ENCODE assay signal across 26 cellular contexts in genomic region chr12:51937941-51938340, GRCh38. TPM values are rescaled to one million over a fixed set of nuclear protein-coding genes. Genes with fewer than 3 reads are reported as not detected.
DNase-seq lines count a peak whose midpoint lies in the region; ATAC-seq, FAIRE-seq and TF ChIP-seq lines count a peak whose summit lies in the region.
"Had no signal": no experiment of that assay in that cellular context is flagged by ENCODE, and none has a peak within 500 bp of the region (broad histone marks: within the 10 kb centered on the region; RNA-seq: fewer than 3 reads in every experiment).

No MANE protein-coding gene starts in this region.

- H3K79me2 ChIP-seq in K562 (ENCODE audit: control insufficient read depth, insufficient read depth, low read length), result no peaks in the 10 kb centered on the region
- no peaks in the 10 kb centered on the region for H3K79me2 ChIP-seq in parathyroid adenoma
- H3K79me2 ChIP-seq in mammary epithelial cell (ENCODE audit: insufficient read depth, low read length), result no peaks in the 10 kb centered on the region
- no peaks in the 10 kb centered on the region for H3K79me2 ChIP-seq in mesendoderm (ENCODE audit: control insufficient read depth, insufficient read depth, low read length)

- H4K20me1 ChIP-seq in IMR-90 (ENCODE audit: insufficient read depth, low read length), result no peaks in the 10 kb centered on the region
- no peaks in the 10 kb centered on the region for H4K20me1 ChIP-seq in K562 (replicated peaks; ENCODE audit: control insufficient read depth, insufficient read depth, low read length)
- H4K20me1 ChIP-seq in mammary epithelial cell (ENCODE audit: insufficient read depth, low read length), result no peaks in the 10 kb centered on the region

- peaks cover 8% of the 10 kb centered on the region; the same call in 1 of the 2 replicates for H3K4me1 ChIP-seq in IMR-90 (ENCODE audit: control insufficient read depth, insufficient read depth, low read length)
- H3K4me1 ChIP-seq in K562 (replicated peaks in 1 of 2; ENCODE audit: control insufficient read depth in 2 of 2, insufficient read depth in 2 of 2, low read length in 2 of 2), result peaks cover 0 to 4% of the 10 kb centered on the region in 2 experiments; a peak in 2 of 5 replicates
- H3K4me1 ChIP-seq in parathyroid adenoma, result peaks cover 31% of the 10 kb centered on the region
- H3K4me1 ChIP-seq in mammary epithelial cell (ENCODE audit: insufficient read depth, low read length), result peaks cover 24% of the 10 kb centered on the region
- H3K4me1 ChIP-seq in mesendoderm (ENCODE audit: control insufficient read depth, low read depth, low read length), result peaks cover 2% of the 10 kb centered on the region
- H3K4me1 ChIP-seq: A549 had no signal

- no peak overlapping the region for H2AK9ac ChIP-seq in IMR-90 (replicated peaks; ENCODE audit: low read depth, low read length, poor library complexity)

- no peaks in the 10 kb centered on the region for H3K36me3 ChIP-seq in IMR-90 (ENCODE audit: control insufficient read depth, insufficient read depth, low read length)
- no peaks in the 10 kb centered on the region for H3K36me3 ChIP-seq in K562 (ENCODE audit: control insufficient read depth, insufficient read depth, low read length)
- no peaks in the 10 kb centered on the region for H3K36me3 ChIP-seq in parathyroid adenoma (ENCODE audit: control insufficient read depth, insufficient read depth, low read length)
- H3K36me3 ChIP-seq in mammary epithelial cell (ENCODE audit: insufficient read depth, low read length), result no peaks in the 10 kb centered on the region
- H3K36me3 ChIP-seq in mesendoderm (ENCODE audit: control insufficient read depth, insufficient read depth, low read length), result no peaks in the 10 kb centered on the region

- intact Hi-C loops in IMR-90 (cut with micrococcal nuclease), result no loop called here
- intact Hi-C loops in K562 (cut with micrococcal nuclease), result no loop called here
- intact Hi-C loops in mammary epithelial cell (cut with micrococcal nuclease), result no loop called here

- H3K9me3 ChIP-seq in IMR-90 (ENCODE audit: control insufficient read depth, insufficient read depth, low read length), result no peaks in the 10 kb centered on the region
- no peaks in the 10 kb centered on the region for H3K9me3 ChIP-seq in K562 (replicated peaks; ENCODE audit: control insufficient read depth, insufficient read depth, low read depth, low read length)
- H3K9me3 ChIP-seq in parathyroid adenoma (ENCODE audit: control insufficient read depth, low read length), result no peaks in the 10 kb centered on the region
- no peaks in the 10 kb centered on the region for H3K9me3 ChIP-seq in mammary epithelial cell (replicated peaks; ENCODE audit: insufficient read depth, low read length)
- H3K9me3 ChIP-seq: A549 had no signal

- POLR2A ChIA-PET in IMR-90 (lab: Charles Lee; ENCODE audit: unreplicated experiment) (no interaction called here), K562 (lab: Yijun Ruan, JAX) (interaction anchor here (1.2 kb wide), 1 partner anchor 23 kb away, joined by 4 read pairs; no protein-coding TSS in a partner anchor)

- no peak overlapping the region for H4K91ac ChIP-seq in IMR-90 (ENCODE audit: insufficient read depth, low read depth, low read length)

- TF ChIP-seq RAD21 in IMR-90 (IDR thresholded peaks at IDR 0.05; ENCODE audit: low read length) (no peak), K562 (CRISPR knock-in tag; conservative IDR thresholded peaks at IDR 0.05 in 1 of 2, IDR thresholded peaks at IDR 0.05 in 1 of 2) (no peak)

- no peak overlapping the region for H4K5ac ChIP-seq in IMR-90 (ENCODE audit: low read depth, low read length)
- H4K5ac ChIP-seq in mesendoderm (ENCODE audit: low read length), result no peak overlapping the region

- no peak overlapping the region for H3K4me2 ChIP-seq in IMR-90 (ENCODE audit: low read depth, low read length)
- no peak overlapping the region for H3K4me2 ChIP-seq in K562 (ENCODE audit: insufficient read depth, low read length)
- H3K4me2 ChIP-seq in parathyroid adenoma (ENCODE audit: low read length), result no peak overlapping the region
- H3K4me2 ChIP-seq in mammary epithelial cell (ENCODE audit: insufficient read depth, low read depth, low read length), result no peak overlapping the region
- no peak overlapping the region for H3K4me2 ChIP-seq in mesendoderm (ENCODE audit: low read length)
- H3K4me2 ChIP-seq: A549 had no signal

- H2BK15ac ChIP-seq in IMR-90 (ENCODE audit: low read depth, low read length), result no peak overlapping the region
- H2BK15ac ChIP-seq in mesendoderm (replicated peaks; ENCODE audit: low read depth), result no peak overlapping the region

- H2BK20ac ChIP-seq in IMR-90 (ENCODE audit: low read depth, low read length), result no peak overlapping the region

- H3K4ac ChIP-seq in IMR-90 (ENCODE audit: low read depth, low read length) (no peak overlapping the region), mesendoderm (ENCODE audit: low read depth, low read length) (no peak overlapping the region)

- no peak overlapping the region for H3K56ac ChIP-seq in IMR-90 (ENCODE audit: extremely low read depth, insufficient read depth, low read length)
- H3K56ac ChIP-seq in mesendoderm (ENCODE audit: low read length), result no peak overlapping the region

- no peak overlapping the region for H4K8ac ChIP-seq in IMR-90 (ENCODE audit: low read depth in 2 of 2, low read length in 2 of 2)
- no peak overlapping the region for H4K8ac ChIP-seq in mesendoderm (ENCODE audit: low read depth, low read length)

- no peak overlapping the region for H2BK5ac ChIP-seq in IMR-90 (ENCODE audit: low read depth, low read length, poor library complexity, severe bottlenecking)
- H2BK5ac ChIP-seq in mesendoderm (ENCODE audit: low read length), result no peak overlapping the region

- peak; percentile 53 for DNase-seq in NCI-H82 (lab: John Stamatoyannopoulos, UW)
- no peak for DNase-seq in NCI-H82 treated with DMSO at 0.1 percent for 48 hours (lab: John Stamatoyannopoulos, UW; ENCODE audit: unreplicated experiment)
- no peak for DNase-seq in IMR-90
- no peak for DNase-seq in K562 (ENCODE audit: extremely low read depth in 1 of 4, low spot score in 3 of 4)
- DNase-seq in mammary epithelial cell, result no peak
- no peak for DNase-seq in mesendoderm
- DNase-seq: CD4-positive, CD25-positive, alpha-beta regulatory T cell; DMS79 treated with DMSO at 0.1 percent for 48 hours; GM23248; H9; HFFc6; MV-4-11; NCI-H1105 treated with DMSO at 0.1 percent for 48 hours; NCI-H2081 treated with DMSO at 0.1 percent for 48 hours; NCI-H345; NCI-H526 treated with DMSO at 0.1 percent for 48 hours; NK-92 treated with Interleukin-12 subunit alpha and Interleukin-12 subunit beta, amount 100 ng/mL, for 24 hours; SIG-M5; T-cell had no signal

- H3K18ac ChIP-seq in IMR-90 (ENCODE audit: low read depth, low read length), result no peak overlapping the region
- H3K18ac ChIP-seq in mesendoderm (ENCODE audit: low read length), result no peak overlapping the region

- H3K9me1 ChIP-seq in IMR-90 (ENCODE audit: insufficient read depth, low read length) (peaks cover 14% of the 10 kb centered on the region), K562 (ENCODE audit: control insufficient read depth, insufficient read depth, low read length) (no peaks in the 10 kb centered on the region)

- ATAC-seq in IMR-90 (ENCODE audit: low read depth), result no peak
- no peak for ATAC-seq in K562
- ATAC-seq in GM18858 (IDR thresholded peaks at IDR 0.05; ENCODE audit: unreplicated experiment), result no peak
- ATAC-seq: A549, Panc1, T-cell had no signal

- 0 out of 2 replicates have a peak, but pooled peaks cover 2% of the 10 kb centered on the region for H3K27me3 ChIP-seq in IMR-90 (ENCODE audit: control insufficient read depth, insufficient read depth, low read length)
- H3K27me3 ChIP-seq in K562 (ENCODE audit: control insufficient read depth in 2 of 2, insufficient read depth in 2 of 2, low read length in 2 of 2), result peaks cover 9 to 34% of the 10 kb centered on the region in 2 experiments; a peak in 3 of 5 replicates
- H3K27me3 ChIP-seq in parathyroid adenoma (ENCODE audit: control insufficient read depth, insufficient read depth, low read length), result no peaks in the 10 kb centered on the region
- no peaks in the 10 kb centered on the region for H3K27me3 ChIP-seq in mammary epithelial cell (ENCODE audit: insufficient read depth, low read length)
- H3K27me3 ChIP-seq in mesendoderm (ENCODE audit: insufficient read depth, low read length, poor library complexity), result no peaks in the 10 kb centered on the region

- H3K4me3 ChIP-seq in IMR-90 (ENCODE audit: insufficient read depth, low read depth, low read length) (no peak overlapping the region), K562 (no peak overlapping the region), parathyroid adenoma (ENCODE audit: low read depth, low read length) (no peak overlapping the region), mammary epithelial cell (replicated peaks in 1 of 3; ENCODE audit: insufficient read depth in 1 of 3, low read depth in 2 of 3, low read length in 3 of 3) (no peak overlapping the region), mesendoderm (ENCODE audit: low read length) (no peak overlapping the region)
- H3K4me3 ChIP-seq: A549, GM23248 had no signal

- H3K23ac ChIP-seq in IMR-90 (ENCODE audit: low read depth, low read length) (0 out of 2 replicates have a peak overlapping the region, but pooled peaks have one; percentile 75), mesendoderm (ENCODE audit: low read length) (no peak overlapping the region)

- H2AFZ ChIP-seq in IMR-90 (replicated peaks; ENCODE audit: low read length, poor library complexity) (no peak overlapping the region), K562 (ENCODE audit: low read depth, low read length) (no peak overlapping the region), parathyroid adenoma (peak overlapping the region; percentile 5), mammary epithelial cell (ENCODE audit: low read depth, low read length) (no peak overlapping the region)
- H2AFZ ChIP-seq: GM23248 had no signal

- CTCF ChIA-PET in IMR-90 (lab: Yijun Ruan, JAX), result no interaction called here
- CTCF ChIA-PET in K562 (lab: Yijun Ruan, JAX; ENCODE audit: low intra/inter-chr PET ratio), result interaction anchor here (0.6 kb wide), 1 partner anchor 15 kb away, joined by 3 read pairs; no protein-coding TSS in a partner anchor
- CTCF ChIA-PET in mammary epithelial cell (lab: Charles Lee; ENCODE audit: low non-redundant PET), result interaction anchor here (0.6 kb wide), 1 partner anchor 546 kb away, joined by 3 read pairs; no protein-coding TSS in a partner anchor

- H2BK120ac ChIP-seq in IMR-90 (ENCODE audit: low read depth, low read length) (no peak overlapping the region), mesendoderm (ENCODE audit: low read depth, low read length) (no peak overlapping the region)

- in situ Hi-C loops in IMR-90 (cut with MboI; ENCODE audit: low sequenced_read_pairs), result no loop called here
- in situ Hi-C loops in K562 (cut with MboI), result no loop called here
- in situ Hi-C loops in mammary epithelial cell (cut with MboI; ENCODE audit: low sequenced_read_pairs in 2 of 2), result no loop called here

- H2AK5ac ChIP-seq in IMR-90 (ENCODE audit: low read depth, low read length), result no peak overlapping the region
- no peak overlapping the region for H2AK5ac ChIP-seq in mesendoderm (ENCODE audit: low read length)

- TF ChIP-seq CTCF in IMR-90 (conservative IDR thresholded peaks at IDR 0.05; ENCODE audit: low read depth, low read length), result no peak
- TF ChIP-seq CTCF in K562 (IDR thresholded peaks at IDR 0.05 in 2 of 3, conservative IDR thresholded peaks at IDR 0.05 in 1 of 3; ENCODE audit: insufficient read depth in 2 of 3, low read depth in 1 of 3, low read length in 3 of 3), result no peak
- TF ChIP-seq CTCF in parathyroid adenoma (IDR thresholded peaks at IDR 0.05), result no peak
- TF ChIP-seq CTCF in mammary epithelial cell (conservative IDR thresholded peaks at IDR 0.05 in 1 of 2, IDR thresholded peaks at IDR 0.05 in 1 of 2; ENCODE audit: extremely low read depth in 1 of 2, insufficient read depth in 1 of 2, low read depth in 1 of 2, low read length in 2 of 2), result no peak

- H3K27ac ChIP-seq in IMR-90 (ENCODE audit: insufficient read depth, low read length), result no peak overlapping the region
- H3K27ac ChIP-seq in K562 (ENCODE audit: extremely low read depth, low read depth, low read length), result no peak overlapping the region
- H3K27ac ChIP-seq in parathyroid adenoma, result no peak overlapping the region
- no peak overlapping the region for H3K27ac ChIP-seq in mammary epithelial cell (ENCODE audit: insufficient read depth, low read depth, low read length)
- no peak overlapping the region for H3K27ac ChIP-seq in mesendoderm (ENCODE audit: low read depth, low read length)
- H3K27ac ChIP-seq: A549, GM23248 had no signal

- FAIRE-seq in K562 (lab: Jason Lieb, UNC), result no peak
- FAIRE-seq: A549, GM12891 had no signal

- no peak overlapping the region for H3K14ac ChIP-seq in IMR-90 (replicated peaks; ENCODE audit: low read depth, low read length)

- BruUV-seq in IMR-90 (replicated peaks; lab: Mats Ljungman, UMichigan) (no TSS peak), K562 (replicated peaks; lab: Mats Ljungman, UMichigan) (no TSS peak), mammary epithelial cell (replicated peaks; lab: Mats Ljungman, UMichigan) (no TSS peak)

- no peaks in the 10 kb centered on the region for H3K79me1 ChIP-seq in IMR-90 (ENCODE audit: low read depth in 1 of 2, low read length in 2 of 2)
- no peaks in the 10 kb centered on the region for H3K79me1 ChIP-seq in mesendoderm (ENCODE audit: low read length)

- dilution Hi-C loops in IMR-90 (cut with HindIII; ENCODE audit: low sequenced_read_pairs, unreplicated experiment) (no loop called here), mammary epithelial cell (cut with HindIII; ENCODE audit: low sequenced_read_pairs) (no loop called here)

- WGBS in IMR-90 (ENCODE audit: extremely low coverage in 2 of 2, insufficient read length in 1 of 2), 2 experiments, result no CpG with 5 or more reads among the region's 2 CpGs
- 6% methylated on average over 2 of the region's 2 CpGs for WGBS in K562 (ENCODE audit: insufficient coverage, low coverage, missing lambda C conversion rate)
- 24% methylated on average over 2 of the region's 2 CpGs for WGBS in mammary epithelial cell (ENCODE audit: low coverage, missing lambda C conversion rate)
- WGBS in mesendoderm (ENCODE audit: extremely low coverage, insufficient coverage, low lambda C conversion rate), result no CpG with 5 or more reads among the region's 2 CpGs

- TF ChIP-seq POLR2A in IMR-90 (IDR thresholded peaks at IDR 0.05; ENCODE audit: low read depth, low read length) (no peak), K562 (conservative IDR thresholded peaks at IDR 0.05) (no peak)

- H3K9ac ChIP-seq in IMR-90 (ENCODE audit: low read depth, low read length), result no peak overlapping the region
- no peak overlapping the region; a peak in 1 of 4 replicates for H3K9ac ChIP-seq in K562 (ENCODE audit: insufficient read depth in 1 of 2, low read depth in 2 of 2, low read length in 2 of 2)
- no peak overlapping the region for H3K9ac ChIP-seq in parathyroid adenoma
- H3K9ac ChIP-seq in mammary epithelial cell (ENCODE audit: insufficient read depth, low read length), result no peak overlapping the region
- H3K9ac ChIP-seq in mesendoderm (ENCODE audit: low read length), result no peak overlapping the region
- H3K9ac ChIP-seq: GM23248 had no signal

- no peak for TF ChIP-seq EP300 in K562 (IDR thresholded peaks at IDR 0.05; ENCODE audit: low read length)

RNA-seq across cellular contexts. Expression of gene ACVR1B, which starts 13.6 kb away (rescaled TPM):
- 5.7 and 5.8 TPM in 2 replicates for total RNA-seq in IMR-90 (2012; rRNA removed)
- polyA plus RNA-seq in IMR-90 (2012; rRNA removed), result 12.1 and 13.6 TPM in 2 replicates
- 9.7 and 10.3 TPM in 2 replicates for polyA plus RNA-seq in IMR-90 (2012; cell fraction: cytosol; rRNA removed)
- 10.9 and 17.0 TPM in 2 replicates for polyA plus RNA-seq in IMR-90 (2012; cell fraction: nucleus; rRNA removed; ENCODE audit: low replicate concordance)
- 23.4 and 35.1 TPM in 2 replicates for total RNA-seq in K562 (2011; cell fraction: chromatin; rRNA removed; ENCODE audit: low replicate concordance)
- 25.7 and 30.9 TPM in 2 replicates for total RNA-seq in K562 (2011; cell fraction: nucleolus; rRNA removed)
- 34.2 and 41.3 TPM in 2 replicates for total RNA-seq in K562 (2011; cell fraction: nucleoplasm; rRNA removed)
- total RNA-seq in K562 (2014; rRNA removed), result 6.8 and 8.6 TPM in 2 replicates
- 5.9 and 6.7 TPM in 2 replicates for total RNA-seq in K562 (2014; rRNA removed; fragmentation: Illumina TruSeq; extraction: Trizol)
- total RNA-seq in K562 (2015; rRNA removed; fragmentation: Illumina TruSeq; extraction: Trizol), result 5.9 and 6.9 TPM in 2 replicates
- total RNA-seq in K562 (2021), result 10.3 and 15.1 TPM in 2 replicates
- polyA plus RNA-seq in K562 (2011; rRNA removed), result 8.0 and 8.4 TPM in 2 replicates
- 7.8 and 8.1 TPM in 2 replicates for polyA plus RNA-seq in K562 (2011; cell fraction: cytosol; rRNA removed)
- polyA plus RNA-seq in K562 (2011; cell fraction: nucleus; rRNA removed), result 11.1 and 12.6 TPM in 2 replicates
- polyA plus RNA-seq in K562 (2012), result 7.8 and 12.4 TPM in 2 replicates
- polyA plus RNA-seq in K562 (2014; fragmentation: Illumina TruSeq; extraction: Trizol), result 9.9 and 10.8 TPM in 2 replicates
- under 1 TPM; 0.97 to 0.98 TPM for polyA plus RNA-seq in K562 (2014; fragmentation: Nextera tagmentation; extraction: Ambion mirVana)
- 7.2 and 11.3 TPM in 2 replicates for polyA plus RNA-seq in K562 (2014; rRNA removed)
- 12.3 and 13.4 TPM in 2 replicates for polyA minus RNA-seq in K562 (2011; rRNA and poly(A)+ RNA removed)
- 5.4 and 7.0 TPM in 2 replicates for polyA minus RNA-seq in K562 (2011; cell fraction: cytosol; rRNA and poly(A)+ RNA removed)
- 4.3 and 6.0 TPM in 2 replicates for polyA minus RNA-seq in K562 (2011; cell fraction: nucleus; rRNA and poly(A)+ RNA removed)
- total RNA-seq in mammary epithelial cell, result 10 to 100 TPM; 13.7 to 19.6 TPM
- 10.8 TPM for polyA plus RNA-seq in mammary epithelial cell
- 13.8 TPM for polyA minus RNA-seq in mammary epithelial cell
- 9.9 TPM for polyA plus RNA-seq in mesendoderm (2013, experiment 1 of 2)
- 9.5 TPM for polyA plus RNA-seq in mesendoderm (2013, experiment 2 of 2)

RNA-seq across cellular contexts. Expression of gene ACVRL1, which starts 30.6 kb away (rescaled TPM):
- total RNA-seq in IMR-90 (2012; rRNA removed), result 5.8 and 7.5 TPM in 2 replicates
- 6.4 and 8.0 TPM in 2 replicates for polyA plus RNA-seq in IMR-90 (2012; rRNA removed)
- 4.5 and 11.0 TPM in 2 replicates for polyA plus RNA-seq in IMR-90 (2012; cell fraction: cytosol; rRNA removed)
- 17.2 and 26.4 TPM in 2 replicates for polyA plus RNA-seq in IMR-90 (2012; cell fraction: nucleus; rRNA removed; ENCODE audit: low replicate concordance)
- 1.3 and 3.5 TPM in 2 replicates for total RNA-seq in K562 (2011; cell fraction: chromatin; rRNA removed; ENCODE audit: low replicate concordance)
- 2.1 and 2.7 TPM in 2 replicates for total RNA-seq in K562 (2011; cell fraction: nucleolus; rRNA removed)
- total RNA-seq in K562 (2011; cell fraction: nucleoplasm; rRNA removed), result 1.2 and 2.4 TPM in 2 replicates
- total RNA-seq in K562 (2014; rRNA removed), result 0.20 and 0.91 TPM in 2 replicates
- 0.06 and 0.22 TPM in 2 replicates for total RNA-seq in K562 (2014; rRNA removed; fragmentation: Illumina TruSeq; extraction: Trizol)
- 0.36 and 0.87 TPM in 2 replicates for total RNA-seq in K562 (2015; rRNA removed; fragmentation: Illumina TruSeq; extraction: Trizol)
- 1.3 and 1.4 TPM in 2 replicates for total RNA-seq in K562 (2021)
- polyA plus RNA-seq in K562 (2011; rRNA removed), result 0.26 and 0.83 TPM in 2 replicates
- polyA plus RNA-seq in K562 (2011; cell fraction: cytosol; rRNA removed), result 0.39 and 0.47 TPM in 2 replicates
- polyA plus RNA-seq in K562 (2011; cell fraction: nucleus; rRNA removed), result 2.0 and 2.1 TPM in 2 replicates
- 1.2 and 5.1 TPM in 2 replicates for polyA plus RNA-seq in K562 (2012)
- 0.30 and 0.71 TPM in 2 replicates for polyA plus RNA-seq in K562 (2014; fragmentation: Illumina TruSeq; extraction: Trizol)
- under 1 TPM; 0.07 to 0.11 TPM for polyA plus RNA-seq in K562 (2014; fragmentation: Nextera tagmentation; extraction: Ambion mirVana)
- 0.42 and 0.45 TPM in 2 replicates for polyA plus RNA-seq in K562 (2014; rRNA removed)
- polyA minus RNA-seq in K562 (2011; rRNA and poly(A)+ RNA removed), result 0.28 and 1.2 TPM in 2 replicates
- polyA minus RNA-seq in K562 (2011; cell fraction: cytosol; rRNA and poly(A)+ RNA removed), result not detected in 2 replicates
- polyA minus RNA-seq in K562 (2011; cell fraction: nucleus; rRNA and poly(A)+ RNA removed), result 0.94 and 1.7 TPM in 2 replicates
- under 1 TPM in 1 of 2 donors, not detected in 1; 0.33 TPM for total RNA-seq in mammary epithelial cell
- polyA plus RNA-seq in mammary epithelial cell, result not detected
- not detected for polyA minus RNA-seq in mammary epithelial cell
- 0.21 TPM for polyA plus RNA-seq in mesendoderm (2013, experiment 1 of 2)
- polyA plus RNA-seq in mesendoderm (2013, experiment 2 of 2), result 0.01 TPM
- total RNA-seq: CD4-positive, CD25-positive, alpha-beta regulatory T cell; H9 had no signal
- polyA plus RNA-seq: CD4-positive, CD25-positive, alpha-beta regulatory T cell had no signal

RNA-seq across cellular contexts. Expression of gene ANKRD33, which starts 50.0 kb away (rescaled TPM):
- under 0.01 TPM in 1 of 2 replicates, not detected in the other for total RNA-seq in IMR-90 (2012; rRNA removed)
- 0.03 TPM in 1 of 2 replicates, not detected in the other for polyA plus RNA-seq in IMR-90 (2012; rRNA removed)
- 0.02 TPM in 1 of 2 replicates, not detected in the other for polyA plus RNA-seq in IMR-90 (2012; cell fraction: cytosol; rRNA removed)
- 0.42 and 0.57 TPM in 2 replicates for polyA plus RNA-seq in IMR-90 (2012; cell fraction: nucleus; rRNA removed; ENCODE audit: low replicate concordance)
- 0.21 and 0.51 TPM in 2 replicates for total RNA-seq in K562 (2011; cell fraction: chromatin; rRNA removed; ENCODE audit: low replicate concordance)
- 0.39 and 0.50 TPM in 2 replicates for total RNA-seq in K562 (2011; cell fraction: nucleolus; rRNA removed)
- total RNA-seq in K562 (2011; cell fraction: nucleoplasm; rRNA removed), result 0.31 and 0.37 TPM in 2 replicates
- total RNA-seq in K562 (2014; rRNA removed), result not detected in 2 replicates
- total RNA-seq in K562 (2014; rRNA removed; fragmentation: Illumina TruSeq; extraction: Trizol), result 0.07 and 0.10 TPM in 2 replicates
- total RNA-seq in K562 (2015; rRNA removed; fragmentation: Illumina TruSeq; extraction: Trizol), result 0.11 and 0.23 TPM in 2 replicates
- 0.20 TPM in 1 of 2 replicates, not detected in the other for total RNA-seq in K562 (2021)
- polyA plus RNA-seq in K562 (2011; rRNA removed), result 0.06 and 0.08 TPM in 2 replicates
- 0.04 TPM in 1 of 2 replicates, not detected in the other for polyA plus RNA-seq in K562 (2011; cell fraction: cytosol; rRNA removed)
- 0.18 and 0.47 TPM in 2 replicates for polyA plus RNA-seq in K562 (2011; cell fraction: nucleus; rRNA removed)
- polyA plus RNA-seq in K562 (2012), result 0.17 and 3.1 TPM in 2 replicates
- 0.04 TPM in 1 of 2 replicates, not detected in the other for polyA plus RNA-seq in K562 (2014; fragmentation: Illumina TruSeq; extraction: Trizol)
- polyA plus RNA-seq in K562 (2014; fragmentation: Nextera tagmentation; extraction: Ambion mirVana), result not detected
- 0.11 TPM in 1 of 2 replicates, not detected in the other for polyA plus RNA-seq in K562 (2014; rRNA removed)
- polyA minus RNA-seq in K562 (2011; rRNA and poly(A)+ RNA removed), result not detected in 2 replicates
- not detected in 2 replicates for polyA minus RNA-seq in K562 (2011; cell fraction: cytosol; rRNA and poly(A)+ RNA removed)
- 0.27 and 0.44 TPM in 2 replicates for polyA minus RNA-seq in K562 (2011; cell fraction: nucleus; rRNA and poly(A)+ RNA removed)
- total RNA-seq in mammary epithelial cell, result not detected
- polyA plus RNA-seq in mammary epithelial cell, result not detected
- polyA minus RNA-seq in mammary epithelial cell, result not detected
- not detected for polyA plus RNA-seq in mesendoderm (2013, experiment 1 of 2)
- polyA plus RNA-seq in mesendoderm (2013, experiment 2 of 2), result 0.03 TPM
- total RNA-seq: CD4-positive, CD25-positive, alpha-beta regulatory T cell; GM23248; HFFc6; HT1080; T-cell had no signal
- polyA plus RNA-seq: A549; BJ; CD4-positive, CD25-positive, alpha-beta regulatory T cell; GM23248 had no signal
